ENCODE assay signal across 8 cellular contexts in genomic region chr1:202926578-202927491, GRCh38. TPM values are rescaled to one million over a fixed set of nuclear protein-coding genes. Genes with fewer than 3 reads are reported as not detected.
DNase-seq lines count a peak whose midpoint lies in the region; ATAC-seq, FAIRE-seq and TF ChIP-seq lines count a peak whose summit lies in the region.

TSS of gene KLHL12 (minus strand) at chr1:202927234. CDS start at chr1:202925162, 2,072 bp downstream.

- TF ChIP-seq CTCF in right atrium auricular region (IDR thresholded peaks at IDR 0.05) (peak; percentile 38 to 77), psoas muscle (IDR thresholded peaks at IDR 0.05) (peak; percentile 73)

- peak; percentile 91 for ATAC-seq in GM18498 (IDR thresholded peaks at IDR 0.05; ENCODE audit: unreplicated experiment)
- peak; percentile 84 for ATAC-seq in HG02943 (IDR thresholded peaks at IDR 0.05; ENCODE audit: low read depth, unreplicated experiment)
- ATAC-seq in psoas muscle: peak; percentile 97 to 99 (median 98)

- H3K4me3 ChIP-seq in right atrium auricular region: peak within 1 kb of the TSS; percentile 89 to 95
- peak within 1 kb of the TSS; percentile 84 for H3K4me3 ChIP-seq in psoas muscle

- WGBS in psoas muscle, 3 donors: 0 to 1% (median 1%) methylated on average over 56 to 57 of the region's 57 CpGs

- intact Hi-C loops in psoas muscle (cut with DNase I): loop anchor here (1.0 to 5.0 kb wide), 4 partner anchors 35 to 72 kb away; no protein-coding TSS in a partner anchor

- peak within 1 kb of the TSS; percentile 94 for H3K27ac ChIP-seq in angular gyrus (ENCODE audit: low read depth, low read length)
- peak within 1 kb of the TSS; percentile 96 to 98 for H3K27ac ChIP-seq in right atrium auricular region
- peak within 1 kb of the TSS; percentile 92 for H3K27ac ChIP-seq in psoas muscle

- H3K4me1 ChIP-seq in right atrium auricular region: peaks cover 0 to 5% of the 10 kb centered on the region in 2 donors
- H3K4me1 ChIP-seq in psoas muscle: peaks cover 32% of the 10 kb centered on the region

- H3K9me3 ChIP-seq in right atrium auricular region (no peaks in the 10 kb centered on the region), psoas muscle (no peaks in the 10 kb centered on the region)

- peak; percentile 92 for FAIRE-seq in urothelium cell line (lab: Jason Lieb, UNC)

- H3K27me3 ChIP-seq in right atrium auricular region: no peaks in the 10 kb centered on the region
- no peaks in the 10 kb centered on the region for H3K27me3 ChIP-seq in psoas muscle (ENCODE audit: insufficient read depth in 3 of 3, low read length in 2 of 3)

- H3K36me3 ChIP-seq in right atrium auricular region (peaks cover 12% of the 10 kb centered on the region), psoas muscle (ENCODE audit: insufficient read depth in 1 of 2, low read depth in 1 of 2) (peaks cover 0 to 22% of the 10 kb centered on the region in 2 donors)

- DNase-seq in NCI-H187 (lab: John Stamatoyannopoulos, UW) (peak; percentile 99 to 100), T-helper 2 cell (peak; percentile 90 to 97 (median 91)), right atrium auricular region (ENCODE audit: low spot score) (peak; percentile 95), psoas muscle (peak; percentile 96 to 98), urothelium cell line (ENCODE audit: low spot score) (peak; percentile 97)

RNA-seq across cellular contexts. Expression of gene KLHL12, which starts in this region (rescaled TPM):
- 10 to 100 TPM; 13.9 to 18.4 TPM for total RNA-seq in right atrium auricular region
- 10 to 100 TPM; 14.3 to 19.8 (median 16.1) TPM for total RNA-seq in psoas muscle
- polyA plus RNA-seq in psoas muscle: 10 to 100 TPM in 2 of 3 donors, 1 to 10 TPM in 1; 7.4 to 27.4 (median 16.5) TPM

Comparison
In these comparisons a context has a peak if more than half of its experiments do, and no peak if none do; other contexts are left out.
1. Peak in every context shown above with its lines: DNase-seq, ATAC-seq, H3K4me3 ChIP-seq and H3K27ac ChIP-seq.